ENCODE assay signal across 10 cellular contexts in genomic region chr19:6238256-6238642, GRCh38. TPM values are rescaled to one million over a fixed set of nuclear protein-coding genes. Genes with fewer than 3 reads are reported as not detected.
DNase-seq lines count a peak whose midpoint lies in the region; ATAC-seq and TF ChIP-seq lines count a peak whose summit lies in the region.
"Had no signal": no experiment of that assay in that cellular context is flagged by ENCODE, and none has a peak within 500 bp of the region (broad histone marks: within the 10 kb centered on the region; RNA-seq: fewer than 3 reads in every experiment).

No MANE protein-coding gene starts in this region.

- POLR2A ChIA-PET in CD4-positive, alpha-beta T cell (lab: Charles Lee): no interaction called here

- H3K27ac ChIP-seq in CD4-positive, alpha-beta T cell (ENCODE audit: low read depth, low read length): no peak overlapping the region
- H3K27ac ChIP-seq in neutrophil: peak overlapping the region; percentile 29

- H3K9me3 ChIP-seq in CD4-positive, alpha-beta T cell (ENCODE audit: control insufficient read depth, low read length): no peaks in the 10 kb centered on the region
- H3K9me3 ChIP-seq in neutrophil: no peaks in the 10 kb centered on the region

- H3K27ac Mint-ChIP-seq in CD4-positive, alpha-beta T cell: peak overlapping the region; percentile 45
- H3K27ac Mint-ChIP-seq: IgD-negative memory B cell had no signal

- peaks cover 45% of the 10 kb centered on the region for H3K4me1 Mint-ChIP-seq in CD4-positive, alpha-beta T cell (ENCODE audit: low read depth)

- H3K27me3 ChIP-seq in CD4-positive, alpha-beta T cell (ENCODE audit: control insufficient read depth, insufficient read depth, low read length): no peaks in the 10 kb centered on the region
- H3K27me3 ChIP-seq in neutrophil: no peaks in the 10 kb centered on the region

- DNase-seq in CD4-positive, alpha-beta T cell: peak in 1 of 10 experiments; percentile 10
- DNase-seq in OCI-M1 (lab: John Stamatoyannopoulos, UW): peak; percentile 80
- DNase-seq in choroid plexus epithelial cell (ENCODE audit: low read depth): peak; percentile 55
- DNase-seq in NCI-H1436 (lab: John Stamatoyannopoulos, UW): no peak
- no peak for DNase-seq in DMS79 (lab: John Stamatoyannopoulos, UW)

- ATAC-seq in CD4-positive, alpha-beta T cell (ENCODE audit: poor library complexity): peak; percentile 74
- ATAC-seq in HG03354 (IDR thresholded peaks at IDR 0.05; ENCODE audit: poor library complexity, severe bottlenecking, unreplicated experiment) (no peak), GM19452 (IDR thresholded peaks at IDR 0.05; ENCODE audit: unreplicated experiment) (no peak)

- no peak for TF ChIP-seq CTCF in CD4-positive, alpha-beta T cell (IDR thresholded peaks at IDR 0.05)
- peak; percentile 30 for TF ChIP-seq CTCF in choroid plexus epithelial cell (conservative IDR thresholded peaks at IDR 0.05; ENCODE audit: low read depth, low read length)
- TF ChIP-seq CTCF in neutrophil (IDR thresholded peaks at IDR 0.05): no peak

- H3K36me3 Mint-ChIP-seq in CD4-positive, alpha-beta T cell (ENCODE audit: low read depth): peaks cover 12% of the 10 kb centered on the region
- H3K36me3 Mint-ChIP-seq: IgD-negative memory B cell had no signal

- no peaks in the 10 kb centered on the region for H3K36me3 ChIP-seq in neutrophil

- H3K27me3 Mint-ChIP-seq in CD4-positive, alpha-beta T cell: no peaks in the 10 kb centered on the region
- H3K27me3 Mint-ChIP-seq: IgD-negative memory B cell, type B pancreatic cell had no signal

- H3K4me3 Mint-ChIP-seq in CD4-positive, alpha-beta T cell: no peak overlapping the region
- H3K4me3 Mint-ChIP-seq: IgD-negative memory B cell, type B pancreatic cell had no signal

- H3K4me1 ChIP-seq in neutrophil (ENCODE audit: control insufficient read depth in 1 of 2, insufficient read depth in 1 of 2, low read depth in 1 of 2, low read length in 1 of 2): peaks cover 23 to 32% of the 10 kb centered on the region in 2 experiments

- H3K4me3 ChIP-seq in choroid plexus epithelial cell (ENCODE audit: low read depth, low read length): no peak overlapping the region
- H3K4me3 ChIP-seq in neutrophil (ENCODE audit: low read depth in 1 of 2, low read length in 1 of 2): no peak overlapping the region

- H3K9me3 Mint-ChIP-seq in CD4-positive, alpha-beta T cell: no peaks in the 10 kb centered on the region
- H3K9me3 Mint-ChIP-seq: IgD-negative memory B cell, type B pancreatic cell had no signal

- intact Hi-C loops in CD4-positive, alpha-beta T cell (cut with DNase I, micrococcal nuclease): no loop called here

- CTCF ChIA-PET in CD4-positive, alpha-beta T cell (lab: Charles Lee): no interaction called here

RNA-seq across cellular contexts. Expression of gene MLLT1, which starts 41.5 kb away (rescaled TPM):
- 10 to 100 TPM; 18.3 to 22.1 TPM for total RNA-seq in CD4-positive, alpha-beta T cell

Comparison
In these comparisons a context has a peak if more than half of its experiments do, and no peak if none do; other contexts are left out.
1. DNase-seq: peak in OCI-M1 (single experiment) and choroid plexus epithelial cell (single experiment); none in NCI-H1436 (single experiment) and DMS79 (single experiment).